10 cellular contexts compared by ENCODE assay signal in the genomic region with DNA sequence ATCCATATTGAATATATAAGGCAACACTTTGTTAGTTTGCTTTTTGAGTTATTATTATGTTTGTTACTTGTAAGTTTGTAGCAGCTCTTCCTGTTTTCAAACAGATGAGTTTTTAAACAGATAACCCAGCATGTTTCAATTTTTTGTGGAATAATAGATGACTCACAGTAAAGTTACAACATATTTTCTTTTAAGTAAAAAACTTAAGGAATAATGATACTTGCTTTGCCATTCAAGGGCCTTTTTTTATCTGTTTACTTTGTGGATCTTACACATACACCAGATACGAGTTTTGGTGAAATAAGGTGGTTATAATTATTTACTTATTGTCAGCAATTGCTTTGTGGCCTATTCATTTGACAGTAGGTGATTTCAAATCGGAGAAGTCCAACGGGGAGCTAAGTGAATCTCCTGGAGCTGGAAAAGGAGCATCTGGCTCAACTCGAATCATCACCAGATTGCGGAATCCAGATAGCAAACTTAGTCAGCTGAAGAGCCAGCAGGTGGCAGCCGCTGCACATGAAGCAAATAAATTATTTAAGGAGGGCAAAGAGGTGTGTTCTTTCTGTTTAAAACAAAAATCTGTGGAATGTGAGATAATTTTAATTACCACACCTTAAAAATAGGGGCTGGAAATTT.
DNase-seq lines count a peak whose midpoint lies in the region; ATAC-seq and TF ChIP-seq lines count a peak whose summit lies in the region.
"Had no signal": no experiment of that assay in that cellular context is flagged by ENCODE, and none has a peak within 500 bp of the region (broad histone marks: within the 10 kb centered on the region; RNA-seq: fewer than 3 reads in every experiment).

No MANE protein-coding gene starts in this region.

- no peak overlapping the region for H3K4me3 ChIP-seq in CD8-positive, alpha-beta memory T cell (ENCODE audit: low read length)
- H3K4me3 ChIP-seq: lung had no signal

- peaks cover 5 to 74% (median 6%) of the 10 kb centered on the region in 3 donors for H3K36me3 Mint-ChIP-seq in CD8-positive, alpha-beta memory T cell
- H3K36me3 Mint-ChIP-seq in immature natural killer cell: peaks cover 4 to 17% (median 8%) of the 10 kb centered on the region in 3 donors

- H3K4me1 ChIP-seq in CD8-positive, alpha-beta memory T cell (ENCODE audit: insufficient read depth, low read length): no peaks in the 10 kb centered on the region

- CTCF ChIA-PET in CD8-positive, alpha-beta memory T cell (lab: Charles Lee): no interaction called here

- DNase-seq in left ventricle myocardium superior (peak; percentile 44), cardiac septum (ENCODE audit: low spot score) (no peak), hepatic stellate cell (ENCODE audit: low spot score) (peak; percentile 12), immature natural killer cell (no peak), DMS79 treated with DMSO at 0.1 percent for 48 hours (lab: John Stamatoyannopoulos, UW) (no peak)
- no peak for DNase-seq in CD8-positive, alpha-beta memory T cell
- DNase-seq: activated naive CD4-positive, alpha-beta T cell had no signal

- peaks cover 23% of the 10 kb centered on the region for H3K36me3 ChIP-seq in CD8-positive, alpha-beta memory T cell (ENCODE audit: insufficient read depth, low read length)

- peak overlapping the region in 2 of 8 donors; percentile 58 to 72 for H3K27ac Mint-ChIP-seq in CD8-positive, alpha-beta memory T cell
- H3K27ac Mint-ChIP-seq in immature natural killer cell: no peak overlapping the region

- H3K4me3 Mint-ChIP-seq in CD8-positive, alpha-beta memory T cell: no peak overlapping the region
- no peak overlapping the region for H3K4me3 Mint-ChIP-seq in immature natural killer cell

- H3K27me3 Mint-ChIP-seq in CD8-positive, alpha-beta memory T cell: no peaks in the 10 kb centered on the region
- no peaks in the 10 kb centered on the region for H3K27me3 Mint-ChIP-seq in immature natural killer cell (ENCODE audit: low read depth in 3 of 3)

- intact Hi-C loops in left ventricle myocardium superior (cut with micrococcal nuclease) (no loop called here), cardiac septum (cut with DNase I) (no loop called here)

- no peaks in the 10 kb centered on the region for H3K9me3 ChIP-seq in CD8-positive, alpha-beta memory T cell (ENCODE audit: low read length)

- H3K4me1 Mint-ChIP-seq in CD8-positive, alpha-beta memory T cell: peaks cover 5 to 17% (median 7%) of the 10 kb centered on the region in 3 donors
- H3K4me1 Mint-ChIP-seq in immature natural killer cell: peaks cover 2 to 5% of the 10 kb centered on the region in 2 donors

- H3K27me3 ChIP-seq in CD8-positive, alpha-beta memory T cell (ENCODE audit: insufficient read depth, low read length, poor library complexity, severe bottlenecking): no peaks in the 10 kb centered on the region

- H3K27ac ChIP-seq in CD8-positive, alpha-beta memory T cell (ENCODE audit: low read depth, low read length): no peak overlapping the region

- ATAC-seq in left ventricle myocardium superior (no peak), SK-N-SH treated with all-trans-retinoic acid at 6 μM for 48 hours (peak; percentile 79), HG02642 (IDR thresholded peaks at IDR 0.05; ENCODE audit: poor library complexity, unreplicated experiment) (no peak)

- no peaks in the 10 kb centered on the region for H3K9me3 Mint-ChIP-seq in CD8-positive, alpha-beta memory T cell
- no peaks in the 10 kb centered on the region for H3K9me3 Mint-ChIP-seq in immature natural killer cell

- POLR2A ChIA-PET in CD8-positive, alpha-beta memory T cell (lab: Charles Lee): no interaction called here

TF ChIP-seq in SK-N-SH treated with all-trans-retinoic acid at 6 μM for 48 hours, 23 proteins besides CTCF, POLR2A, EP300 and RAD21:
- TF ChIP-seq RARB (CRISPR knock-in tag; IDR thresholded peaks at IDR 0.05): no peak
- TF ChIP-seq OSR1 (CRISPR knock-in tag; IDR thresholded peaks at IDR 0.05): no peak
- TF ChIP-seq GLIS3 (CRISPR knock-in tag; IDR thresholded peaks at IDR 0.05): no peak
- no peak for TF ChIP-seq SNAI2 (CRISPR knock-in tag; IDR thresholded peaks at IDR 0.05)
- peak; percentile 55; the same call in 1 of the 2 replicates for TF ChIP-seq TCF4 (CRISPR knock-in tag; IDR thresholded peaks at IDR 0.05; ENCODE audit: borderline replicate concordance)
- TF ChIP-seq ISL1 (CRISPR knock-in tag; IDR thresholded peaks at IDR 0.05): peak; percentile 20; the same call in 1 of the 2 replicates
- no peak for TF ChIP-seq CSDC2 (CRISPR knock-in tag; IDR thresholded peaks at IDR 0.05)

Comparison
In these comparisons a context has a peak if more than half of its experiments do, and no peak if none do; other contexts are left out.
1. DNase-seq: peak in left ventricle myocardium superior (single experiment) and hepatic stellate cell (single experiment); none in cardiac septum (single experiment), CD8-positive, alpha-beta memory T cell (0 of 5), immature natural killer cell (0 of 3) and DMS79 treated with DMSO at 0.1 percent for 48 hours (single experiment).